ENCODE assay signal across 8 cellular contexts in the genomic region with DNA sequence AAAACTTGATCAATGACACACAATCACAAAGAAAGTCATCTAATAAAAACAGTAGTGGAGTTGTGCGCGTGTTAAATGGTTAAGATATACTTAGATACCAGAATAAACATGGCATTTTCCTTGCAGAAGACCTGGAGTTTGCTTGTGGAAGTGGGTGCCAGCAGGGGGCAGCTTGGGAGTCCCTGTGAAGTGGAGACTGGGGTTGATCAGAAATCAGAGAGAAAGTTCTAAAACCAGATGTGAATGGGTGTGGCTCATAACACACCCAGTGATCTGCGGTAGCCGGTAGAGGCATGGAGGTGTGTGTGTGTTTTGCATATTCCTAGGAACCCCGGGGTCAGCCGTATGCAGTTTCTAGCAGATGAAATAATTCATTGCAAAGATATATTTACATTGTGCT.
A peak's percentile ranks its signal among the peaks of the same experiment; 100 is the strongest.
DNase-seq lines count a peak whose midpoint lies in the region; ATAC-seq and TF ChIP-seq lines count a peak whose summit lies in the region.

No MANE protein-coding gene starts in this region.

- H3K9me3 Mint-ChIP-seq in WTC11 = peaks cover 19% of the 10 kb centered on the region

- H3K27ac Mint-ChIP-seq in WTC11 = no peak overlapping the region

- no peak overlapping the region for H3K4me2 ChIP-seq in DND-41 (ENCODE audit: insufficient read depth, low read length)

- peak; percentile 45 for DNase-seq in DND-41
- peak; percentile 64 for DNase-seq in NOMO-1 treated with DMSO at 0.1 percent for 48 hours (lab: John Stamatoyannopoulos, UW; ENCODE audit: unreplicated experiment)
- peak; percentile 63 for DNase-seq in activated effector memory CD4-positive, alpha-beta T cell treated with Interleukin-2 at 50 U/mL for 16 hours
- DNase-seq in right atrium auricular region (ENCODE audit: low spot score) = peak; percentile 64
- DNase-seq in stimulated activated CD4-positive, alpha-beta T cell treated with anti-CD3 and anti-CD28 coated beads, TNF-alpha, amount 100 ng/mL, for 1 hour (ENCODE audit: low read depth in 3 of 3, low spot score in 1 of 3) = peak; percentile 31 to 40 (median 32)
- DNase-seq in HEK293T (ENCODE audit: extremely low spot score) = no peak
- DNase-seq in WTC11 (ENCODE audit: low spot score) = no peak
- DNase-seq in NCI-H748 (lab: John Stamatoyannopoulos, UW; ENCODE audit: unreplicated experiment) = no peak

- H4K20me1 ChIP-seq in DND-41 (ENCODE audit: insufficient read depth, low read length) = no peaks in the 10 kb centered on the region

- H3K4me1 ChIP-seq in DND-41 (ENCODE audit: insufficient read depth, low read length) (peaks cover 22% of the 10 kb centered on the region), right atrium auricular region (no peaks in the 10 kb centered on the region)

- H3K27me3 ChIP-seq in DND-41 (ENCODE audit: insufficient read depth, low read length, poor library complexity) (no peaks in the 10 kb centered on the region), right atrium auricular region (no peaks in the 10 kb centered on the region)

- no peak overlapping the region for H3K4me3 ChIP-seq in DND-41 (ENCODE audit: low read depth in 1 of 2, low read length in 2 of 2)
- H3K4me3 ChIP-seq in right atrium auricular region = no peak overlapping the region

- H3K36me3 ChIP-seq in DND-41 (ENCODE audit: insufficient read depth, low read length) = no peaks in the 10 kb centered on the region
- no peaks in the 10 kb centered on the region for H3K36me3 ChIP-seq in right atrium auricular region

- no peak overlapping the region for H3K27ac ChIP-seq in DND-41 (ENCODE audit: low read length)
- no peak overlapping the region for H3K27ac ChIP-seq in right atrium auricular region

- CTCF ChIA-PET in HEK293T (lab: Yijun Ruan, JAX) (interaction anchor here (0.8 kb wide), 1 partner anchor 591 kb away, joined by 3 read pairs; no protein-coding TSS in a partner anchor), WTC11 (lab: Charles Lee) (interaction anchor here (0.6 kb wide), 2 partner anchors 38 to 1964 kb away, joined by 3 read pairs; no protein-coding TSS in a partner anchor)

- H3K9ac ChIP-seq in DND-41 (ENCODE audit: low read depth, low read length) = no peak overlapping the region

- H3K27me3 Mint-ChIP-seq in WTC11 (ENCODE audit: low read depth) = no peaks in the 10 kb centered on the region

- no peaks in the 10 kb centered on the region for H3K79me2 ChIP-seq in DND-41 (ENCODE audit: insufficient read depth, low read length)

- H3K4me1 Mint-ChIP-seq in WTC11 = peaks cover 9% of the 10 kb centered on the region

- no peak overlapping the region for H2AFZ ChIP-seq in DND-41 (ENCODE audit: low read depth, low read length)

- TF ChIP-seq CTCF in DND-41 (IDR thresholded peaks at IDR 0.05; ENCODE audit: borderline replicate concordance, extremely low read depth, low read length, poor library complexity, severe bottlenecking) (peak; percentile 62), right atrium auricular region (IDR thresholded peaks at IDR 0.05) (peak; percentile 39 to 61), WTC11 (IDR thresholded peaks at IDR 0.05) (no peak)

- H3K9me3 ChIP-seq in DND-41 (ENCODE audit: insufficient read depth, low read length, severe bottlenecking) = peaks cover 1% of the 10 kb centered on the region
- H3K9me3 ChIP-seq in right atrium auricular region = peaks cover 0 to 7% of the 10 kb centered on the region in 2 donors

- ATAC-seq in DND-41 (ENCODE audit: insufficient read depth, low read depth) = no peak
- ATAC-seq in WTC11 = no peak

- POLR2A ChIA-PET in HEK293T (lab: Yijun Ruan, JAX) (no interaction called here), WTC11 (lab: Charles Lee) (no interaction called here)

- H3K4me3 Mint-ChIP-seq in WTC11 = no peak overlapping the region

- H3K36me3 Mint-ChIP-seq in WTC11 = peaks cover 11% of the 10 kb centered on the region

TF ChIP-seq in HEK293T, 16 proteins besides CTCF, POLR2A, EP300 and RAD21:
- TF ChIP-seq SUZ12 (IDR thresholded peaks at IDR 0.05) (no peak), NFRKB (IDR thresholded peaks at IDR 0.05) (no peak), SP1 (IDR thresholded peaks at IDR 0.05) (no peak), HDGF (IDR thresholded peaks at IDR 0.05; ENCODE audit: borderline replicate concordance) (no peak), BHLHE40 (IDR thresholded peaks at IDR 0.05; ENCODE audit: borderline replicate concordance) (no peak)

TF ChIP-seq in WTC11, 78 proteins besides CTCF, POLR2A, EP300 and RAD21:
- TF ChIP-seq GRHL2 (CRISPR knock-in tag; IDR thresholded peaks at IDR 0.05; ENCODE audit: insufficient replicate concordance, severe bottlenecking) (no peak), ZNF671 (CRISPR knock-in tag; IDR thresholded peaks at IDR 0.05) (no peak), NR1H2 (CRISPR knock-in tag; IDR thresholded peaks at IDR 0.05) (no peak), SOX15 (CRISPR knock-in tag; IDR thresholded peaks at IDR 0.05) (no peak), TEAD1 (CRISPR knock-in tag; IDR thresholded peaks at IDR 0.05) (no peak)

Comparison
In these comparisons a context has a peak if more than half of its experiments do, and no peak if none do; other contexts are left out.
1. DNase-seq: peak in DND-41 (single experiment), NOMO-1 treated with DMSO at 0.1 percent for 48 hours (single experiment), activated effector memory CD4-positive, alpha-beta T cell treated with Interleukin-2 at 50 U/mL for 16 hours (single experiment), right atrium auricular region (single experiment) and stimulated activated CD4-positive, alpha-beta T cell treated with anti-CD3 and anti-CD28 coated beads, TNF-alpha, amount 100 ng/mL, for 1 hour (3 of 3); none in HEK293T (single experiment), WTC11 (single experiment) and NCI-H748 (single experiment).